1 cellular context compared by ENCODE assay signal in the genomic region with DNA sequence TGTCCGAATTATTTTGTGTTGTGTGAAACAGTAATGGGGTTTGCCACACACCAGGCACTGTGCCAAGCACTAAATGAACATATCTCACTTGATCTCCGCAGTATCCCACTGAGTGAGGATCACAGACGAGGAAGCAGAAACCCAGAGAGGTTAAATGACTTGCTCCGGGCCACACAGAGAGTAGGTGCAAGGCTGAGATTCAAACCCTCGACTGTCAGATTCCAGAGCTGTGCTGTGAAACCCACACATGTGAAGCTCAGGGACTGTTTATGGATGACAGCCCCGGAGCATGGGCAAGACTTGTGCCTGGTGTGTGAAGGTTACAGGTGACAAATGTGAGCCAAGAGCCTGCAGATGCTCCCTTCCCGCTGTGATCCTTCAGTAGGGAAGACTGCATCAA.
TF ChIP-seq lines count a peak whose summit lies in the region.

No MANE protein-coding gene starts in this region.

TF ChIP-seq in A549, 52 proteins besides CTCF, POLR2A, EP300 and RAD21 (continued from another document):
- TF ChIP-seq POLR2AphosphoS2 (conservative IDR thresholded peaks at IDR 0.05; ENCODE audit: low read length) (no peak), PHF8 (IDR thresholded peaks at IDR 0.05; ENCODE audit: borderline replicate concordance, low read depth) (no peak), ZNF302 (CRISPR knock-in tag; IDR thresholded peaks at IDR 0.05) (no peak)
- TF ChIP-seq, protein P1, sequence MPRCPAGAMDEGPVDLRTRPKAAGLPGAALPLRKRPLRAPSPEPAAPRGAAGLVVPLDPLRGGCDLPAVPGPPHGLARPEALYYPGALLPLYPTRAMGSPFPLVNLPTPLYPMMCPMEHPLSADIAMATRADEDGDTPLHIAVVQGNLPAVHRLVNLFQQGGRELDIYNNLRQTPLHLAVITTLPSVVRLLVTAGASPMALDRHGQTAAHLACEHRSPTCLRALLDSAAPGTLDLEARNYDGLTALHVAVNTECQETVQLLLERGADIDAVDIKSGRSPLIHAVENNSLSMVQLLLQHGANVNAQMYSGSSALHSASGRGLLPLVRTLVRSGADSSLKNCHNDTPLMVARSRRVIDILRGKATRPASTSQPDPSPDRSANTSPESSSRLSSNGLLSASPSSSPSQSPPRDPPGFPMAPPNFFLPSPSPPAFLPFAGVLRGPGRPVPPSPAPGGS (IDR thresholded peaks at IDR 0.05) = no peak
- TF ChIP-seq, protein P2, sequence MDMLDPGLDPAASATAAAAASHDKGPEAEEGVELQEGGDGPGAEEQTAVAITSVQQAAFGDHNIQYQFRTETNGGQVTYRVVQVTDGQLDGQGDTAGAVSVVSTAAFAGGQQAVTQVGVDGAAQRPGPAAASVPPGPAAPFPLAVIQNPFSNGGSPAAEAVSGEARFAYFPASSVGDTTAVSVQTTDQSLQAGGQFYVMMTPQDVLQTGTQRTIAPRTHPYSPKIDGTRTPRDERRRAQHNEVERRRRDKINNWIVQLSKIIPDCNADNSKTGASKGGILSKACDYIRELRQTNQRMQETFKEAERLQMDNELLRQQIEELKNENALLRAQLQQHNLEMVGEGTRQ (IDR thresholded peaks at IDR 0.05) = no peak
